ENCODE assay signal across 8 cellular contexts in the genomic region with DNA sequence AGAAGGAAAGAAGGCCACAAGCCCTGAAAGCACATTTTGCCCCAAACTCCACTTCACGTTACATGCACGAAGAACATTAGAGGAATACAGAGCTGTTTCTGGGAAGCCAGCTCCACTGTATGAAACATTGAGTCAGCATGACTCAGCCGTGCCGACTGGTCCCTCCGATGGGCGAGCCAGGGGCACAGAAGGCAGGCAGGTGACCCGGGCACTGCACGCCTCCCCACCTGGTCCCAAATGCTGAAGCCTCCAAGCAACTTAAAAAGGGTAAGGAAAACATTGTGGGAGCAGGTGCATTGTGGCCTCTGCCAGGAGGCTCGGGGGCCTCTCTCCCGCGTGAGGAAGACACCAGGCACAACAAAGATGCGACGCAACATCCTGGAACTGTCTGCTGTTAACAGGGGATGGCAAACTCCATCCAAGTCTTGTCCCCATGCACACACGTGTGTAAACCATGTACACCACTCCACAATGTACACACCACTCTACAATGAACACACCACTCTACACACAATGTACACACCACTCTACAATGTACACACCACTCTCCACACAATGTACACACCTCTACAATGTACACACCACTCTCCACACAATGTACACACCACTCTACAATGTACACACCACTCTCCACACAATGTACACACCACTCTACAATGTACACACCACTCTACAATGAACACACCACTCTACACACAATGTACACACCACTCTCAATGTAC.
DNase-seq lines count a peak whose midpoint lies in the region; ATAC-seq, FAIRE-seq and TF ChIP-seq lines count a peak whose summit lies in the region.
"Not testable (repeated sequence)": the region's sequence is repeated elsewhere in the genome, so short reads cannot be mapped to it uniquely, and the experiment has no call there.

No MANE protein-coding gene starts in this region.

- peak overlapping the region; percentile 61 for H3K4me2 ChIP-seq in astrocyte (ENCODE audit: low read length)

- H2AFZ ChIP-seq in astrocyte (ENCODE audit: low read depth, low read length) = not testable (repeated sequence)

- H3K9me3 ChIP-seq in A673 (ENCODE audit: low read depth, low read length, poor library complexity, severe bottlenecking); astrocyte (ENCODE audit: insufficient read depth, low read depth, low read length); mucosa of descending colon: not testable (repeated sequence)

- FAIRE-seq in astrocyte (lab: Jason Lieb, UNC) = not testable (repeated sequence)

- H4K20me1 ChIP-seq in astrocyte (ENCODE audit: insufficient read depth, low read length) = not testable (repeated sequence)

- H3K4me1 Mint-ChIP-seq in activated B cell treated with CpG ODN at 0.5 μM for 24 hours (peaks cover 14% of the 10 kb centered on the region), astrocyte (ENCODE audit: low read depth, unreplicated experiment) (peaks cover 12% of the 10 kb centered on the region)

- peaks cover 19% of the 10 kb centered on the region for H3K79me2 ChIP-seq in astrocyte (ENCODE audit: insufficient read depth, low read length)

- peak overlapping the region; percentile 51 for H3K9ac ChIP-seq in astrocyte (ENCODE audit: low read length)

- POLR2A ChIA-PET in A673 (lab: Charles Lee; ENCODE audit: low non-redundant PET); activated B cell treated with CpG ODN at 0.5 μM for 24 hours (lab: Charles Lee): not testable (repeated sequence)

- not testable (repeated sequence) for BruUV-seq in A673 (replicated peaks; lab: Mats Ljungman, UMichigan)

- not testable (repeated sequence) for H3K4me3 Mint-ChIP-seq in activated B cell treated with CpG ODN at 0.5 μM for 24 hours; astrocyte (ENCODE audit: unreplicated experiment)

- intact Hi-C loops in A673 (cut with micrococcal nuclease; ENCODE audit: unreplicated experiment); activated B cell treated with CpG ODN at 0.5 μM for 24 hours (cut with micrococcal nuclease); mucosa of descending colon (cut with DNase I, micrococcal nuclease): not testable (repeated sequence)

- not testable (repeated sequence) for ATAC-seq in activated B cell treated with CpG ODN at 0.5 μM for 24 hours (ENCODE audit: low read depth); mucosa of descending colon

- not testable (repeated sequence) for DNase-seq in A673 (ENCODE audit: low spot score)
- DNase-seq in H4 (ENCODE audit: low spot score) = peak; percentile 62
- peak; percentile 19 for DNase-seq in NCI-H69 (lab: John Stamatoyannopoulos, UW)
- DNase-seq in activated B cell treated with CpG ODN at 0.5 μM for 24 hours = peak; percentile 8
- DNase-seq in astrocyte (ENCODE audit: low read depth) = peak; percentile 77
- peak; percentile 83 to 92 for DNase-seq in foreskin fibroblast
- peak in 2 of 3 donors; percentile 21 to 56 for DNase-seq in mucosa of descending colon
- DNase-seq in stimulated activated CD4-positive, alpha-beta T cell treated with anti-CD3 and anti-CD28 coated beads, Interleukin-4, amount 100 ng/mL, for 4 hours = peak; percentile 41 to 68

- CTCF ChIA-PET in A673 (lab: Charles Lee); activated B cell treated with CpG ODN at 0.5 μM for 24 hours (lab: Charles Lee): not testable (repeated sequence)

- not testable (repeated sequence) for H3K9me3 Mint-ChIP-seq in activated B cell treated with CpG ODN at 0.5 μM for 24 hours; astrocyte (ENCODE audit: unreplicated experiment)

- TF ChIP-seq CTCF in A673 (conservative IDR thresholded peaks at IDR 0.05; ENCODE audit: low read depth, low read length); activated B cell treated with CpG ODN at 0.5 μM for 24 hours (IDR thresholded peaks at IDR 0.05); astrocyte (IDR thresholded peaks at IDR 0.05; ENCODE audit: insufficient read depth, low read depth, low read length); foreskin fibroblast (IDR thresholded peaks at IDR 0.05; ENCODE audit: low read depth, low read length); mucosa of descending colon (IDR thresholded peaks at IDR 0.05): not testable (repeated sequence)

- H3K36me3 ChIP-seq in A673 (ENCODE audit: insufficient read depth, low read length, poor library complexity, severe bottlenecking); astrocyte (ENCODE audit: insufficient read depth, low read length); mucosa of descending colon (ENCODE audit: low read depth): not testable (repeated sequence)

- H3K4me1 ChIP-seq in A673 (ENCODE audit: insufficient read depth, low read length, poor library complexity, severe bottlenecking) (peaks cover 22% of the 10 kb centered on the region), astrocyte (ENCODE audit: insufficient read depth, low read length) (peaks cover 28% of the 10 kb centered on the region), mucosa of descending colon (ENCODE audit: low read depth) (peaks cover 25% of the 10 kb centered on the region)

- not testable (repeated sequence) for H3K27ac Mint-ChIP-seq in activated B cell treated with CpG ODN at 0.5 μM for 24 hours; astrocyte (ENCODE audit: unreplicated experiment)

- H3K27ac ChIP-seq in A673 (ENCODE audit: low read depth, low read length, poor library complexity, severe bottlenecking) (peak overlapping the region; percentile 50), astrocyte (ENCODE audit: low read depth, low read length) (peak overlapping the region; percentile 65)

- H3K27me3 ChIP-seq in A673 (replicated peaks; ENCODE audit: insufficient read depth, low read depth, low read length, poor library complexity); astrocyte (ENCODE audit: insufficient read depth, low read length): not testable (repeated sequence)

- not testable (repeated sequence) for H3K4me3 ChIP-seq in A673 (ENCODE audit: low read depth, low read length, poor library complexity, severe bottlenecking); astrocyte (ENCODE audit: insufficient read depth, low read depth, low read length); foreskin fibroblast (ENCODE audit: low read depth in 1 of 2, low read length in 2 of 2); mucosa of descending colon

- peaks cover 21% of the 10 kb centered on the region for H3K27me3 Mint-ChIP-seq in activated B cell treated with CpG ODN at 0.5 μM for 24 hours
- H3K27me3 Mint-ChIP-seq in astrocyte (ENCODE audit: low read depth, unreplicated experiment) = not testable (repeated sequence)

- H3K36me3 Mint-ChIP-seq in activated B cell treated with CpG ODN at 0.5 μM for 24 hours (ENCODE audit: low read depth); astrocyte (ENCODE audit: low read depth, unreplicated experiment): not testable (repeated sequence)
